ENCODE assay signal across 8 cellular contexts in genomic region chrX:13087322-13088154, GRCh38. TPM values are rescaled to one million over a fixed set of nuclear protein-coding genes. Genes with fewer than 3 reads are reported as not detected.
DNase-seq lines count a peak whose midpoint lies in the region; ATAC-seq and TF ChIP-seq lines count a peak whose summit lies in the region.

No MANE protein-coding gene starts in this region.

- TF ChIP-seq POLR2A in testis (IDR thresholded peaks at IDR 0.05), result no peak

- no peak overlapping the region for H3K9ac ChIP-seq in mammary epithelial cell (ENCODE audit: insufficient read depth, low read length)

- CTCF ChIA-PET in mammary epithelial cell (lab: Charles Lee; ENCODE audit: low non-redundant PET), result no interaction called here

- no peak for TF ChIP-seq CTCF in mammary epithelial cell (conservative IDR thresholded peaks at IDR 0.05 in 1 of 2, IDR thresholded peaks at IDR 0.05 in 1 of 2; ENCODE audit: extremely low read depth in 1 of 2, insufficient read depth in 1 of 2, low read depth in 1 of 2, low read length in 2 of 2)
- no peak for TF ChIP-seq CTCF in testis (IDR thresholded peaks at IDR 0.05)

- H3K4me1 ChIP-seq in mammary epithelial cell (ENCODE audit: insufficient read depth, low read length), result peaks cover 9% of the 10 kb centered on the region
- H3K4me1 ChIP-seq in testis, result no peaks in the 10 kb centered on the region

- no peaks in the 10 kb centered on the region for H4K20me1 ChIP-seq in mammary epithelial cell (ENCODE audit: insufficient read depth, low read length)

- H3K27ac ChIP-seq in mammary epithelial cell (ENCODE audit: insufficient read depth, low read depth, low read length) (peak overlapping the region; percentile 72), testis (no peak overlapping the region)

- in situ Hi-C loops in mammary epithelial cell (cut with MboI; ENCODE audit: low sequenced_read_pairs in 2 of 2), result no loop called here

- peak; percentile 24 for DNase-seq in activated T-cell treated with anti-CD3 and anti-CD28 coated beads for 1 hour (ENCODE audit: low read depth)
- DNase-seq in activated T-cell treated with anti-CD3 and anti-CD28 coated beads for 4 hours, result no peak
- DNase-seq in SKM-1 (lab: John Stamatoyannopoulos, UW; ENCODE audit: unreplicated experiment), result peak; percentile 46
- DNase-seq in mammary epithelial cell, result peak; percentile 95
- peak; percentile 22 for DNase-seq in stimulated activated CD4-positive, alpha-beta T cell treated with anti-CD3 and anti-CD28 coated beads, Interleukin-4, amount 100 ng/mL, for 1 hour
- DNase-seq in testis, result no peak
- no peak for DNase-seq in OCI-M2 (lab: John Stamatoyannopoulos, UW; ENCODE audit: unreplicated experiment)

- H2AFZ ChIP-seq in mammary epithelial cell (ENCODE audit: low read depth, low read length), result peak overlapping the region; percentile 30

- intact Hi-C loops in mammary epithelial cell (cut with micrococcal nuclease), result loop anchor here (10.0 kb wide), 1 partner anchor 197 kb away; no protein-coding TSS in a partner anchor
- intact Hi-C loops in testis (cut with DNase I; ENCODE audit: low total_unique reads), result no loop called here

- H3K4me2 ChIP-seq in mammary epithelial cell (ENCODE audit: insufficient read depth, low read depth, low read length), result peak overlapping the region; percentile 14

- no peaks in the 10 kb centered on the region for H3K36me3 ChIP-seq in mammary epithelial cell (ENCODE audit: insufficient read depth, low read length)
- H3K36me3 ChIP-seq in testis (ENCODE audit: low read depth, missing control alignments), result no peaks in the 10 kb centered on the region

- no peaks in the 10 kb centered on the region for H3K79me2 ChIP-seq in mammary epithelial cell (ENCODE audit: insufficient read depth, low read length)

- H3K27me3 ChIP-seq in mammary epithelial cell (ENCODE audit: insufficient read depth, low read length) (no peaks in the 10 kb centered on the region), testis (no peaks in the 10 kb centered on the region)

- dilution Hi-C loops in mammary epithelial cell (cut with HindIII; ENCODE audit: low sequenced_read_pairs), result loop anchor here (5.0 kb wide), 1 partner anchor 70 kb away; no protein-coding TSS in a partner anchor

- BruUV-seq in mammary epithelial cell (replicated peaks; lab: Mats Ljungman, UMichigan), result TSS peak; percentile 35

- 51% methylated on average over 9 of the region's 9 CpGs for WGBS in mammary epithelial cell (ENCODE audit: low coverage, missing lambda C conversion rate)
- 86 to 90% methylated on average over 9 of the region's 9 CpGs for WGBS in testis, 2 donors

- no peaks in the 10 kb centered on the region for H3K9me3 ChIP-seq in mammary epithelial cell (replicated peaks; ENCODE audit: insufficient read depth, low read length)
- H3K9me3 ChIP-seq in testis, result no peaks in the 10 kb centered on the region

- ATAC-seq in HG03139 (IDR thresholded peaks at IDR 0.05; ENCODE audit: unreplicated experiment), result peak; percentile 64

- H3K4me3 ChIP-seq in mammary epithelial cell (replicated peaks in 1 of 3; ENCODE audit: insufficient read depth in 1 of 3, low read depth in 2 of 3, low read length in 3 of 3), result no peak overlapping the region
- no peak overlapping the region for H3K4me3 ChIP-seq in testis

RNA-seq across cellular contexts. Expression of gene FAM9C, which starts 43.1 kb away (rescaled TPM):
- total RNA-seq in mammary epithelial cell (not detected), testis (1 to 10 TPM; 2.8 to 9.5 TPM)
- polyA plus RNA-seq in mammary epithelial cell (not detected), testis (ENCODE audit: insufficient read depth, low read depth, low replicate concordance) (4.7 TPM)
- not detected for polyA minus RNA-seq in mammary epithelial cell

Comparison
In these comparisons a context has a peak if more than half of its experiments do, and no peak if none do; other contexts are left out.
1. DNase-seq: peak in activated T-cell treated with anti-CD3 and anti-CD28 coated beads for 1 hour (single experiment), SKM-1 (single experiment), mammary epithelial cell (single experiment) and stimulated activated CD4-positive, alpha-beta T cell treated with anti-CD3 and anti-CD28 coated beads, Interleukin-4, amount 100 ng/mL, for 1 hour (single experiment); none in activated T-cell treated with anti-CD3 and anti-CD28 coated beads for 4 hours (single experiment), testis (single experiment) and OCI-M2 (single experiment).